Comparison of ENCODE assay signal across 11 cellular contexts in genomic region chr15:67906382-67906781, GRCh38.
DNase-seq lines count a peak whose midpoint lies in the region; ATAC-seq, FAIRE-seq and TF ChIP-seq lines count a peak whose summit lies in the region.
"Had no signal": no experiment of that assay in that cellular context is flagged by ENCODE, and none has a peak within 500 bp of the region (broad histone marks: within the 10 kb centered on the region; RNA-seq: fewer than 3 reads in every experiment).

No MANE protein-coding gene starts in this region.

- no peak for TF ChIP-seq EP300 in K562 (IDR thresholded peaks at IDR 0.05; ENCODE audit: low read length)

- POLR2A ChIA-PET in K562 (lab: Yijun Ruan, JAX) = no interaction called here

- no peak for FAIRE-seq in K562 (lab: Jason Lieb, UNC)

- no peak for TF ChIP-seq POLR2A in K562 (conservative IDR thresholded peaks at IDR 0.05)
- no peak for TF ChIP-seq POLR2A in vagina (IDR thresholded peaks at IDR 0.05)

- H3K4me1 ChIP-seq in K562 (replicated peaks in 1 of 2; ENCODE audit: control insufficient read depth in 2 of 2, insufficient read depth in 2 of 2, low read length in 2 of 2) = peaks cover 0 to 6% of the 10 kb centered on the region in 2 experiments; a peak in 2 of 5 replicates
- peaks cover 0 to 4% (median 1%) of the 10 kb centered on the region in 4 donors for H3K4me1 ChIP-seq in liver (ENCODE audit: control insufficient read depth in 4 of 4, insufficient read depth in 4 of 4, low read length in 3 of 4)
- H3K4me1 ChIP-seq in vagina = no peaks in the 10 kb centered on the region
- H3K4me1 ChIP-seq: HAP-1 had no signal

- DNase-seq in EH (ENCODE audit: low read depth) (peak; percentile 48), HFF-Myc (ENCODE audit: extremely low read depth, low read depth) (no peak), K562 (ENCODE audit: extremely low read depth in 1 of 4, low spot score in 3 of 4) (no peak), DMS153 treated with DMSO at 0.1 percent for 48 hours (lab: John Stamatoyannopoulos, UW; ENCODE audit: unreplicated experiment) (no peak), GM10266 (ENCODE audit: extremely low spot score) (no peak), vagina (ENCODE audit: extremely low spot score in 2 of 2) (no peak)
- DNase-seq: hypothalamus; nucleus accumbens; stimulated activated CD4-positive, alpha-beta T cell treated with anti-CD3 and anti-CD28 coated beads, Interleukin-12 subunit alpha, Interleukin-12 subunit beta, amount 100 ng/mL, for 4 hours had no signal

- CTCF ChIA-PET in K562 (lab: Yijun Ruan, JAX; ENCODE audit: low intra/inter-chr PET ratio) = interaction anchor here (0.6 kb wide), 1 partner anchor 43 kb away, joined by 3 read pairs; no protein-coding TSS in a partner anchor

- H3K9ac ChIP-seq in K562 (ENCODE audit: insufficient read depth in 1 of 2, low read depth in 2 of 2, low read length in 2 of 2) (no peak overlapping the region), liver (ENCODE audit: low read depth in 1 of 2, low read length in 2 of 2) (no peak overlapping the region)

- H3K9me3 ChIP-seq in K562 (replicated peaks; ENCODE audit: control insufficient read depth, insufficient read depth, low read depth, low read length) (peaks cover 2% of the 10 kb centered on the region; the same call in 1 of the 2 replicates), liver (ENCODE audit: control insufficient read depth in 4 of 4, low read length in 3 of 4) (peaks cover 0 to 1% (median 0%) of the 10 kb centered on the region in 4 donors), vagina (no peaks in the 10 kb centered on the region)

- no peaks in the 10 kb centered on the region for H3K36me3 ChIP-seq in K562 (ENCODE audit: control insufficient read depth, insufficient read depth, low read length)
- H3K36me3 ChIP-seq in liver (ENCODE audit: control insufficient read depth in 4 of 4, insufficient read depth in 3 of 4, low read depth in 1 of 4, low read length in 3 of 4) = no peaks in the 10 kb centered on the region
- H3K36me3 ChIP-seq in vagina = no peaks in the 10 kb centered on the region
- H3K36me3 ChIP-seq: HAP-1 had no signal

- H3K9me1 ChIP-seq in K562 (ENCODE audit: control insufficient read depth, insufficient read depth, low read length) = no peaks in the 10 kb centered on the region

- H3K79me2 ChIP-seq in K562 (ENCODE audit: control insufficient read depth, insufficient read depth, low read length) = no peaks in the 10 kb centered on the region

- H3K4me3 ChIP-seq in HFF-Myc (replicated peaks; ENCODE audit: low read depth, low read length) = no peak overlapping the region
- H3K4me3 ChIP-seq in K562 = no peak overlapping the region
- no peak overlapping the region for H3K4me3 ChIP-seq in liver (ENCODE audit: low read depth in 1 of 3, low read length in 3 of 3)
- no peak overlapping the region for H3K4me3 ChIP-seq in vagina
- H3K4me3 ChIP-seq: HAP-1 had no signal

- peak; percentile 37 for TF ChIP-seq CTCF in HFF-Myc (IDR thresholded peaks at IDR 0.05; ENCODE audit: low read depth, low read length, missing control alignments)
- peak in 2 of 3 experiments; percentile 24 to 26; a peak in 4 of 6 replicates for TF ChIP-seq CTCF in K562 (IDR thresholded peaks at IDR 0.05 in 2 of 3, conservative IDR thresholded peaks at IDR 0.05 in 1 of 3; ENCODE audit: insufficient read depth in 2 of 3, low read depth in 1 of 3, low read length in 3 of 3)
- no peak for TF ChIP-seq CTCF in liver (IDR thresholded peaks at IDR 0.05; ENCODE audit: low read depth, low read length, missing input control)
- no peak for TF ChIP-seq CTCF in GM10266 (IDR thresholded peaks at IDR 0.05; ENCODE audit: control insufficient read depth, insufficient read depth, low read depth, missing control alignments)
- no peak for TF ChIP-seq CTCF in vagina (IDR thresholded peaks at IDR 0.05)

- H3K4me2 ChIP-seq in K562 (ENCODE audit: insufficient read depth, low read length) = no peak overlapping the region

- in situ Hi-C loops in K562 (cut with MboI) = no loop called here

- intact Hi-C loops in K562 (cut with micrococcal nuclease) (no loop called here), vagina (cut with DNase I) (no loop called here)

- H3K27ac ChIP-seq in K562 (ENCODE audit: extremely low read depth, low read depth, low read length) (no peak overlapping the region), liver (ENCODE audit: low read depth in 1 of 2, low read length in 2 of 2) (no peak overlapping the region), vagina (no peak overlapping the region)

- BruUV-seq in K562 (replicated peaks; lab: Mats Ljungman, UMichigan) = no TSS peak

- H2AFZ ChIP-seq in K562 (ENCODE audit: low read depth, low read length) = no peak overlapping the region

- H3K27me3 ChIP-seq in K562 (ENCODE audit: control insufficient read depth in 2 of 2, insufficient read depth in 2 of 2, low read length in 2 of 2) (no peaks in the 10 kb centered on the region), liver (ENCODE audit: control insufficient read depth in 4 of 4, insufficient read depth in 4 of 4, low read length in 3 of 4) (no peaks in the 10 kb centered on the region), vagina (no peaks in the 10 kb centered on the region)

- no peak for ATAC-seq in K562

- no peaks in the 10 kb centered on the region for H4K20me1 ChIP-seq in K562 (replicated peaks; ENCODE audit: control insufficient read depth, insufficient read depth, low read length)

- TF ChIP-seq RAD21 in K562 (CRISPR knock-in tag; conservative IDR thresholded peaks at IDR 0.05 in 1 of 2, IDR thresholded peaks at IDR 0.05 in 1 of 2) (peak in 1 of 2 experiments; percentile 39; a peak in 1 of 4 replicates), liver (IDR thresholded peaks at IDR 0.05) (peak; percentile 31 to 69)

TF ChIP-seq in K562, 482 proteins besides CTCF, POLR2A, EP300 and RAD21 (continues in another document):
- TF ChIP-seq ILK (tag; IDR thresholded peaks at IDR 0.05; ENCODE audit: borderline replicate concordance, low read depth) (no peak), ZNF41 (CRISPR knock-in tag; conservative IDR thresholded peaks at IDR 0.05) (no peak), THRB (CRISPR knock-in tag; conservative IDR thresholded peaks at IDR 0.05) (no peak), BRD9 (IDR thresholded peaks at IDR 0.05; ENCODE audit: low read depth, partially characterized antibody) (no peak), NUFIP1 (IDR thresholded peaks at IDR 0.05; ENCODE audit: partially characterized antibody) (no peak), TEAD1 (CRISPR knock-in tag; IDR thresholded peaks at IDR 0.05) (no peak), CTBP1 (IDR thresholded peaks at IDR 0.05; ENCODE audit: borderline replicate concordance) (no peak)

TF ChIP-seq in liver, 16 proteins besides CTCF, POLR2A, EP300 and RAD21 (continues in another document):
- TF ChIP-seq RXRA (IDR thresholded peaks at IDR 0.05) (no peak), JUND (IDR thresholded peaks at IDR 0.05) (no peak), GABPA (IDR thresholded peaks at IDR 0.05 in 1 of 2, conservative IDR thresholded peaks at IDR 0.05 in 1 of 2) (no peak), TAF1 (conservative IDR thresholded peaks at IDR 0.05) (no peak), HNF4A (conservative IDR thresholded peaks at IDR 0.05) (no peak), YY1 (IDR thresholded peaks at IDR 0.05) (no peak), EGR1 (IDR thresholded peaks at IDR 0.05; ENCODE audit: low read depth in 2 of 2) (no peak), FOXA1 (IDR thresholded peaks at IDR 0.05) (no peak), MAX (IDR thresholded peaks at IDR 0.05) (no peak), SP1 (IDR thresholded peaks at IDR 0.05) (no peak), ATF3 (IDR thresholded peaks at IDR 0.05) (no peak), NR2F2 (IDR thresholded peaks at IDR 0.05) (no peak), ZBTB33 (IDR thresholded peaks at IDR 0.05) (no peak)

Comparison
In these comparisons a context has a peak if more than half of its experiments do, and no peak if none do; other contexts are left out.
1. CTCF ChIP-seq: peak in HFF-Myc (single experiment) and K562 (2 of 3); none in liver (single experiment), GM10266 (single experiment) and vagina (0 of 3).